ENCODE assay signal across 34 cellular contexts in the genomic region with DNA sequence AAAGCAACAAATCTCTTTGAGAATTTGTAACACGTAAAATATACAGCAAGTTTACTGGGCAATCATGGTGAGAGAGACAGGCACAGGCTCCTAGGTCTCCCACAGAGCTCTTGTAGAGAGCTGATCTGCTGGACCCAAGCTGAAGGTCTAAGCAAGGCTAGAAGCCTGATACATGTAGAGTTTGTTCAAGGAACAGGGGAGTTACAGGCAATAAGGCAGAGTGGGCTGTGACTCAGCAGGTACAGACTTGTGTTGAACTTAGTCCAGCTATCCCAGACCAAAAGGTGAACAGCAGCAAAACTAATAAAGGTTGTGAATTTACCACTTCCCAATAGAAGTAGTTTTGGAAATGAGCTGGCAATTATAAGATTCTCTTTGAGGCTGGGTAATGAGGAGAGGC.
"Had no signal": no experiment of that assay in that cellular context is flagged by ENCODE, and none has a peak within 500 bp of the region (broad histone marks: within the 10 kb centered on the region; RNA-seq: fewer than 3 reads in every experiment).

No MANE protein-coding gene starts in this region.

- H3K27ac ChIP-seq: KMS-11 had no signal

- H3K9ac ChIP-seq: KMS-11 had no signal

- H3K36me3 ChIP-seq: MG63 had no signal

- H3K9me3 ChIP-seq: MG63 had no signal

- DNase-seq: Karpas-422, Kasumi-1, MG63, MM.1S, MV-4-11, NCI-H1048, NCI-H1092, NCI-H1092 treated with DMSO at 0.1 percent for 48 hours, NCI-H1105, NCI-H1105 treated with DMSO at 0.1 percent for 48 hours, NCI-H1417, NCI-H1417 treated with DMSO at 0.1 percent for 48 hours, NCI-H1436, NCI-H1436 treated with DMSO at 0.1 percent for 48 hours, NCI-H146, NCI-H1694, NCI-H1694 treated with DMSO at 0.1 percent for 48 hours, NCI-H187, NCI-H187 treated with DMSO at 0.1 percent for 48 hours, NCI-H1930, NCI-H2029, NCI-H2029 treated with DMSO at 0.1 percent for 48 hours, NCI-H2081, NCI-H2081 treated with DMSO at 0.1 percent for 48 hours, NCI-H2107, NCI-H2171, NCI-H2171 treated with DMSO at 0.1 percent for 48 hours, NCI-H2227 treated with DMSO at 0.1 percent for 48 hours, NCI-H226, NCI-H345, NCI-H446, NCI-H446 treated with DMSO at 0.1 percent for 48 hours, NCI-H510A had no signal

- H3K4me3 ChIP-seq: MG63 had no signal

- H3K4me2 ChIP-seq: KMS-11 had no signal
